ENCODE assay signal across 21 cellular contexts in genomic region chr6:158783851-158784250, GRCh38. TPM values are rescaled to one million over a fixed set of nuclear protein-coding genes. Genes with fewer than 3 reads are reported as not detected.
DNase-seq lines count a peak whose midpoint lies in the region; ATAC-seq and TF ChIP-seq lines count a peak whose summit lies in the region.
"Had no signal": no experiment of that assay in that cellular context is flagged by ENCODE, and none has a peak within 500 bp of the region (broad histone marks: within the 10 kb centered on the region; RNA-seq: fewer than 3 reads in every experiment).

No MANE protein-coding gene starts in this region.

- H3K36me3 ChIP-seq in RWPE2 (ENCODE audit: low read depth) (peaks cover 100% of the 10 kb centered on the region), stomach (peaks cover 71 to 100% (median 100%) of the 10 kb centered on the region in 4 donors)
- H3K36me3 ChIP-seq: neural progenitor cell had no signal

- H3K4me3 ChIP-seq in RWPE2 (ENCODE audit: severe bottlenecking) (no peak overlapping the region), stomach (no peak overlapping the region)
- H3K4me3 ChIP-seq: HAP-1, MG63, neural progenitor cell had no signal

- no peak for DNase-seq in activated naive CD4-positive, alpha-beta T cell treated with anti-CD3 and anti-CD28 coated beads, Interleukin-2, amount 10 ng/mL, durations not matched to agents 7 days and 5 days
- no peak for DNase-seq in activated naive CD4-positive, alpha-beta T cell treated with Interleukin-2 at 50 U/mL for 16 hours
- DNase-seq in RWPE2 (ENCODE audit: low spot score) (no peak), islet precursor cell (peak; percentile 33), stomach (peak; percentile 11), caudate nucleus (lab: John Stamatoyannopoulos, UW) (no peak), HT-29 (ENCODE audit: low spot score) (no peak)
- DNase-seq in stimulated activated CD4-positive, alpha-beta T cell treated with anti-CD3 and anti-CD28 coated beads, Interleukin-2, amount 100 ng/mL, for 24 hours, result no peak
- DNase-seq: activated B cell treated with CpG ODN at 0.5 μM for 24 hours; central memory CD4-positive, alpha-beta T cell; effector CD4-positive, alpha-beta T cell; kidney; MG63; NCI-H187; NCI-H446 treated with DMSO at 0.1 percent for 48 hours; retina; stimulated activated naive CD4-positive, alpha-beta T cell treated with Interleukin-2 at 50 U/mL for 16 hours had no signal

- H3K4me1 ChIP-seq in RWPE2 (ENCODE audit: insufficient read depth, poor library complexity, severe bottlenecking) (peaks cover 43% of the 10 kb centered on the region), stomach (peaks cover 26 to 61% (median 38%) of the 10 kb centered on the region in 4 donors)
- H3K4me1 ChIP-seq: HAP-1, neural progenitor cell had no signal

- H3K4me1 Mint-ChIP-seq in activated naive CD4-positive, alpha-beta T cell treated with anti-CD3 and anti-CD28 coated beads, Interleukin-2, amount 10 ng/mL, durations not matched to agents 7 days and 5 days, result peaks cover 30% of the 10 kb centered on the region
- H3K4me1 Mint-ChIP-seq: neural progenitor cell had no signal

- CTCF ChIA-PET in activated naive CD4-positive, alpha-beta T cell treated with anti-CD3 and anti-CD28 coated beads, Interleukin-2, amount 10 ng/mL, durations not matched to agents 7 days and 5 days (lab: Charles Lee), result no interaction called here

- no peak for ATAC-seq in RWPE2 (ENCODE audit: low read depth)
- ATAC-seq: HepG2, Right ventricle myocardium inferior had no signal

- 84 to 93% (median 90%) methylated on average over 5 of the region's 5 CpGs for WGBS in stomach, 5 donors

- no peaks in the 10 kb centered on the region for H3K9me3 Mint-ChIP-seq in activated naive CD4-positive, alpha-beta T cell treated with anti-CD3 and anti-CD28 coated beads, Interleukin-2, amount 10 ng/mL, durations not matched to agents 7 days and 5 days
- H3K9me3 Mint-ChIP-seq: activated B cell treated with CpG ODN at 0.5 μM for 24 hours, neural progenitor cell had no signal

- TF ChIP-seq CTCF in RWPE2 (IDR thresholded peaks at IDR 0.05; ENCODE audit: poor library complexity, severe bottlenecking) (no peak), stomach (IDR thresholded peaks at IDR 0.05) (no peak)

- H3K27ac Mint-ChIP-seq in activated naive CD4-positive, alpha-beta T cell treated with anti-CD3 and anti-CD28 coated beads, Interleukin-2, amount 10 ng/mL, durations not matched to agents 7 days and 5 days, result peak overlapping the region; percentile 62
- H3K27ac Mint-ChIP-seq: activated B cell treated with CpG ODN at 0.5 μM for 24 hours, neural progenitor cell had no signal

- intact Hi-C loops in stomach (cut with DNase I; ENCODE audit: low total_unique reads), result no loop called here

- peak overlapping the region; percentile 92 for H3K27ac ChIP-seq in RWPE2 (ENCODE audit: poor library complexity, severe bottlenecking)
- H3K27ac ChIP-seq in stomach, result no peak overlapping the region
- H3K27ac ChIP-seq in caudate nucleus (ENCODE audit: low read depth, low read length), result no peak overlapping the region
- H3K27ac ChIP-seq: neural progenitor cell had no signal

- no peaks in the 10 kb centered on the region for H3K27me3 Mint-ChIP-seq in activated naive CD4-positive, alpha-beta T cell treated with anti-CD3 and anti-CD28 coated beads, Interleukin-2, amount 10 ng/mL, durations not matched to agents 7 days and 5 days
- H3K27me3 Mint-ChIP-seq: activated B cell treated with CpG ODN at 0.5 μM for 24 hours had no signal

- no peak overlapping the region for H3K4me3 Mint-ChIP-seq in activated naive CD4-positive, alpha-beta T cell treated with anti-CD3 and anti-CD28 coated beads, Interleukin-2, amount 10 ng/mL, durations not matched to agents 7 days and 5 days
- H3K4me3 Mint-ChIP-seq: activated B cell treated with CpG ODN at 0.5 μM for 24 hours, neural progenitor cell had no signal

- H3K9me3 ChIP-seq in RWPE2 (ENCODE audit: severe bottlenecking), result no peaks in the 10 kb centered on the region
- H3K9me3 ChIP-seq in stomach, result no peaks in the 10 kb centered on the region
- H3K9me3 ChIP-seq: HAP-1, MG63 had no signal

- H3K36me3 Mint-ChIP-seq in activated naive CD4-positive, alpha-beta T cell treated with anti-CD3 and anti-CD28 coated beads, Interleukin-2, amount 10 ng/mL, durations not matched to agents 7 days and 5 days, result peaks cover 82% of the 10 kb centered on the region

- no peak for TF ChIP-seq POLR2A in stomach (IDR thresholded peaks at IDR 0.05)

- TF ChIP-seq EP300 in stomach (IDR thresholded peaks at IDR 0.05), result no peak

- H3K27me3 ChIP-seq in RWPE2 (ENCODE audit: insufficient read depth, poor library complexity, severe bottlenecking) (no peaks in the 10 kb centered on the region), stomach (no peaks in the 10 kb centered on the region)
- H3K27me3 ChIP-seq: MG63, neural progenitor cell had no signal

RNA-seq across cellular contexts. Expression of gene EZR, which starts 35.3 kb away (rescaled TPM):
- 100 to 1,000 TPM in 3 of 5 donors, 10 to 100 TPM in 2; 69.5 to 317 (median 295) TPM for total RNA-seq in stomach
- 100 to 1,000 TPM; 121 to 231 (median 205) TPM for polyA plus RNA-seq in stomach
- 277 and 282 TPM in 2 replicates for total RNA-seq in HT-29 (2014; rRNA removed; shearing (Covaris generic))

Comparison
In these comparisons a context has a peak if more than half of its experiments do, and no peak if none do; other contexts are left out.
1. DNase-seq: peak in islet precursor cell (single experiment) and stomach (single experiment); none in activated naive CD4-positive, alpha-beta T cell treated with anti-CD3 and anti-CD28 coated beads, Interleukin-2, amount 10 ng/mL, durations not matched to agents 7 days and 5 days (single experiment), activated naive CD4-positive, alpha-beta T cell treated with Interleukin-2 at 50 U/mL for 16 hours (single experiment), RWPE2 (single experiment), caudate nucleus (0 of 61), HT-29 (single experiment) and stimulated activated CD4-positive, alpha-beta T cell treated with anti-CD3 and anti-CD28 coated beads, Interleukin-2, amount 100 ng/mL, for 24 hours (0 of 2).